ENCODE assay signal across 21 cellular contexts in genomic region chr22:31732089-31732829, GRCh38. TPM values are rescaled to one million over a fixed set of nuclear protein-coding genes. Genes with fewer than 3 reads are reported as not detected.
DNase-seq lines count a peak whose midpoint lies in the region; ATAC-seq, FAIRE-seq and TF ChIP-seq lines count a peak whose summit lies in the region.
"Had no signal": no experiment of that assay in that cellular context is flagged by ENCODE, and none has a peak within 500 bp of the region (broad histone marks: within the 10 kb centered on the region; RNA-seq: fewer than 3 reads in every experiment).

No MANE protein-coding gene starts in this region.

- no peaks in the 10 kb centered on the region for H3K27me3 ChIP-seq in PC-3 (ENCODE audit: low read length)
- H3K27me3 ChIP-seq in trophoblast cell (ENCODE audit: insufficient read depth, low read length): no peaks in the 10 kb centered on the region
- H3K27me3 ChIP-seq: BE2C, Peyer's patch had no signal

- no peak overlapping the region for H4K91ac ChIP-seq in trophoblast cell (ENCODE audit: low read depth, low read length)

- FAIRE-seq in GM12891 (lab: Jason Lieb, UNC): peak; percentile 26
- FAIRE-seq: D721Med had no signal

- no peak overlapping the region for H3K18ac ChIP-seq in trophoblast cell (ENCODE audit: low read length)

- H3K4me2 ChIP-seq in PC-3 (ENCODE audit: low read length) (no peak overlapping the region), trophoblast cell (ENCODE audit: low read length) (no peak overlapping the region)

- H3K4ac ChIP-seq in trophoblast cell (ENCODE audit: low read depth, low read length): no peak overlapping the region

- H3K4me3 ChIP-seq in PC-3 (ENCODE audit: low read length): no peak overlapping the region
- no peak overlapping the region for H3K4me3 ChIP-seq in trophoblast cell (ENCODE audit: low read depth, low read length)
- H3K4me3 ChIP-seq: Peyer's patch had no signal

- TF ChIP-seq POLR2A in GM12891 (IDR thresholded peaks at IDR 0.05; ENCODE audit: low read depth, low read length): no peak

- H3K9ac ChIP-seq in PC-3 (ENCODE audit: low read length): no peak overlapping the region
- H3K9ac ChIP-seq in trophoblast cell (ENCODE audit: low read length): no peak overlapping the region

- H2AFZ ChIP-seq in PC-3 (ENCODE audit: low read length): no peak overlapping the region
- no peak overlapping the region for H2AFZ ChIP-seq in trophoblast cell (ENCODE audit: insufficient read depth, low read length, poor library complexity)

- H2BK5ac ChIP-seq in trophoblast cell (ENCODE audit: low read depth, low read length, poor library complexity): no peak overlapping the region

- H3K23ac ChIP-seq in trophoblast cell (ENCODE audit: low read length): peak overlapping the region; percentile 3

- ATAC-seq in PC-3 (peak; percentile 55), left lobe of liver (peak; percentile 72), HG02840 (IDR thresholded peaks at IDR 0.05; ENCODE audit: low FRiP score, unreplicated experiment) (no peak)
- ATAC-seq: CD8-positive, alpha-beta T cell had no signal

- H4K8ac ChIP-seq in trophoblast cell (ENCODE audit: low read depth, low read length): no peak overlapping the region

- no peaks in the 10 kb centered on the region for H3K9me2 ChIP-seq in PC-3 (replicated peaks; ENCODE audit: low read length)

- H3K14ac ChIP-seq in trophoblast cell (ENCODE audit: low read length): no peak overlapping the region

- H3K27ac ChIP-seq in PC-3 (ENCODE audit: low read length): no peak overlapping the region
- no peak overlapping the region for H3K27ac ChIP-seq in trophoblast cell (ENCODE audit: low read depth, low read length)

- no TSS peak for BruUV-seq in PC-3 (replicated peaks; lab: Mats Ljungman, UMichigan)

- TF ChIP-seq CTCF in PC-3 (conservative IDR thresholded peaks at IDR 0.05; ENCODE audit: low read depth, low read length): no peak

- H3K9me3 ChIP-seq in PC-3 (ENCODE audit: low read length) (no peaks in the 10 kb centered on the region), trophoblast cell (ENCODE audit: insufficient read depth, low read depth, low read length) (no peaks in the 10 kb centered on the region)
- H3K9me3 ChIP-seq: BE2C, Peyer's patch had no signal

- no peaks in the 10 kb centered on the region for H3F3A ChIP-seq in PC-3 (ENCODE audit: low read length, unreplicated experiment)

- CTCF ChIA-PET in PC-3 (lab: Charles Lee): no interaction called here

- H3K4me1 ChIP-seq in PC-3 (ENCODE audit: insufficient read depth, low read length) (peaks cover 24% of the 10 kb centered on the region), trophoblast cell (ENCODE audit: control insufficient read depth in 1 of 2, insufficient read depth in 2 of 2, low read length in 2 of 2) (peaks cover 2 to 7% of the 10 kb centered on the region in 2 experiments)

- H3K79me2 ChIP-seq in PC-3 (ENCODE audit: low read length) (peaks cover 55% of the 10 kb centered on the region), trophoblast cell (ENCODE audit: control insufficient read depth, insufficient read depth, low read length, poor library complexity) (peaks cover 2% of the 10 kb centered on the region)

- H4K12ac ChIP-seq in trophoblast cell (ENCODE audit: low read depth, low read length): no peak overlapping the region

- H3K36me3 ChIP-seq in PC-3 (ENCODE audit: low read depth, low read length): no peaks in the 10 kb centered on the region; the same call in 1 of the 2 replicates
- peaks cover 10 to 14% of the 10 kb centered on the region in 2 experiments for H3K36me3 ChIP-seq in trophoblast cell (ENCODE audit: control insufficient read depth in 1 of 2, insufficient read depth in 2 of 2, low read length in 2 of 2)

- POLR2A ChIA-PET in PC-3 (lab: Charles Lee; ENCODE audit: unreplicated experiment): no interaction called here

- no peak overlapping the region for H2AK5ac ChIP-seq in trophoblast cell (ENCODE audit: low read length)

- intact Hi-C loops in PC-3 (cut with micrococcal nuclease): no loop called here

- DNase-seq in GM12891 (ENCODE audit: insufficient read length, low spot score) (no peak), PC-3 (no peak), left lobe of liver (ENCODE audit: low spot score) (peak; percentile 32), trophoblast cell (no peak), NCI-H2196 (lab: John Stamatoyannopoulos, UW; ENCODE audit: unreplicated experiment) (no peak), NCI-H2196 treated with DMSO at 0.1 percent for 48 hours (lab: John Stamatoyannopoulos, UW; ENCODE audit: unreplicated experiment) (no peak)
- DNase-seq: BE2C; CD8-positive, alpha-beta T cell; DMS79 treated with DMSO at 0.1 percent for 48 hours; GDM1; GOT3; Karpas-422; MM.1S; NCI-H1105 treated with DMSO at 0.1 percent for 48 hours; NCI-H187; NCI-H510A; NCI-H82; SHP77 treated with DMSO at 0.1 percent for 48 hours had no signal

- no peak overlapping the region for H2BK120ac ChIP-seq in trophoblast cell (ENCODE audit: insufficient read depth, low read length, poor library complexity)

- no peaks in the 10 kb centered on the region for H4K20me1 ChIP-seq in PC-3 (ENCODE audit: low read length)

- no peaks in the 10 kb centered on the region for H3K79me1 ChIP-seq in trophoblast cell (ENCODE audit: low read length)

- no peak overlapping the region for H2BK12ac ChIP-seq in trophoblast cell (ENCODE audit: low read length)

- no CpG with 5 or more reads among the region's 2 CpGs for WGBS in trophoblast cell (ENCODE audit: extremely low coverage, insufficient coverage, insufficient read length)

TF ChIP-seq in GM12891, 5 proteins besides CTCF, POLR2A, EP300 and RAD21:
- TF ChIP-seq PAX5 (IDR thresholded peaks at IDR 0.05; ENCODE audit: insufficient read depth, low read length, severe bottlenecking) (no peak), TAF1 (IDR thresholded peaks at IDR 0.05; ENCODE audit: low read depth, low read length) (no peak)

RNA-seq across cellular contexts. Expression of gene PRR14L, which starts 17.7 kb away (rescaled TPM):
- polyA plus RNA-seq in GM12891 (2012; ENCODE audit: low read depth, missing spikeins): 7.9 TPM
- total RNA-seq in PC-3 (2014; rRNA removed) (9.3 and 17.9 TPM in 2 replicates), left lobe of liver (19.5 TPM)
- polyA plus RNA-seq in trophoblast cell (2013): 16.1 and 17.0 TPM in 2 replicates

RNA-seq across cellular contexts. Expression of gene DEPDC5, which starts 21.6 kb away (rescaled TPM):
- polyA plus RNA-seq in GM12891 (2012; ENCODE audit: low read depth, missing spikeins): 7.6 TPM
- total RNA-seq in PC-3 (2014; rRNA removed) (7.9 and 8.3 TPM in 2 replicates), left lobe of liver (18.1 TPM)
- 11.8 and 13.4 TPM in 2 replicates for polyA plus RNA-seq in trophoblast cell (2013)
